In the genomic region with DNA sequence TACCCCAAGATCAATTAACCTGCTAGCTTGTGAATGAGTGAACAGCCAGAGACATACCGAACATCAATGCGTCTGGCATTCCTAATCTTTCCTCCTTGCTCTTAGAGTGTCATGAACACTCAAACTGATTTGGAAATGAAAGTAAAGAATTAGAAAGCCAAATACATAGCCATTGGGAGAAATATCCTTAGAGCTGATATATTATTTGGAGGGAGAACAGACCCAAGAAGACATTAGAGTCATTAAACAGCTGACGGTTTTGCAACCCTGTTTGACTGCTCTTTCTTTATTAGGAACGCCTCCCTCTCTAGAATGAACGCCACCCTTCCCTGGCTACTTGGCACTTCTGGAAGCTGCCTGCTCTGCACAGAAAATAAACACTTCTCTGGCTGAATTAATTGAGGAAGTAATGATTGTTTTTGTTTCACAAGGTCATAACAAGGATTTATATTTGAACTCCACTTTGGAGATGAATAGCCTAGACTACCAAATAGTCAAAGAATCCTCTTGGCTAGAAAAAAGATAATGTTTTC, we compare ENCODE assay signal across 15 cellular contexts. TPM values are rescaled to one million over a fixed set of nuclear protein-coding genes. Genes with fewer than 3 reads are reported as not detected.
DNase-seq lines count a peak whose midpoint lies in the region; FAIRE-seq and TF ChIP-seq lines count a peak whose summit lies in the region.
"Had no signal": no experiment of that assay in that cellular context is flagged by ENCODE, and none has a peak within 500 bp of the region (broad histone marks: within the 10 kb centered on the region; RNA-seq: fewer than 3 reads in every experiment).

No MANE protein-coding gene starts in this region.

- 47% methylated on average over 5 of the region's 5 CpGs for WGBS in mesenchymal stem cell
- WGBS in testis, 2 donors, result 47 to 50% methylated on average over 5 of the region's 5 CpGs
- 30 to 37% methylated on average over 5 of the region's 5 CpGs for WGBS in GM23248 (ENCODE audit: low coverage in 1 of 2, low lambda C conversion rate in 2 of 2, missing lambda C conversion rate in 2 of 2), 2 experiments

- H3K4ac ChIP-seq in mesenchymal stem cell (ENCODE audit: low read depth in 1 of 2, low read length in 2 of 2), result no peak overlapping the region

- H3K4me1 ChIP-seq in endocrine pancreas (ENCODE audit: control insufficient read depth, insufficient read depth, low read length), result peaks cover 11% of the 10 kb centered on the region
- peaks cover 7% of the 10 kb centered on the region for H3K4me1 ChIP-seq in mesenchymal stem cell (ENCODE audit: control insufficient read depth, insufficient read depth, low read depth, low read length)
- H3K4me1 ChIP-seq in testis, result no peaks in the 10 kb centered on the region
- H3K4me1 ChIP-seq in GM23248 (ENCODE audit: insufficient read depth), result no peaks in the 10 kb centered on the region

- H3K4me3 ChIP-seq in endocrine pancreas (ENCODE audit: control insufficient read depth, insufficient read depth, low read length) (peak overlapping the region; percentile 55), mesenchymal stem cell (ENCODE audit: insufficient read depth in 1 of 2, low read depth in 1 of 2, low read length in 2 of 2) (no peak overlapping the region), testis (no peak overlapping the region), GM23248 (no peak overlapping the region)

- H3K9ac ChIP-seq in endocrine pancreas (ENCODE audit: control insufficient read depth, insufficient read depth, low read length), result no peak overlapping the region
- no peak overlapping the region for H3K9ac ChIP-seq in mesenchymal stem cell (ENCODE audit: low read length)
- H3K9ac ChIP-seq in GM23248, result no peak overlapping the region

- H3K14ac ChIP-seq in mesenchymal stem cell (ENCODE audit: low read length in 2 of 2), result no peak overlapping the region

- H4K8ac ChIP-seq in mesenchymal stem cell (ENCODE audit: low read length), result no peak overlapping the region

- DNase-seq in NCI-H1105 treated with DMSO at 0.1 percent for 48 hours (lab: John Stamatoyannopoulos, UW) (peak; percentile 20), mesenchymal stem cell (peak; percentile 22), testis (peak; percentile 18), GM23248 (no peak), HTR-8/SVneo (ENCODE audit: insufficient read length, low spot score) (no peak)
- DNase-seq in stimulated activated CD4-positive, alpha-beta T cell treated with anti-CD3 and anti-CD28 coated beads, Interleukin-12 subunit alpha, Interleukin-12 subunit beta, amount 100 ng/mL, for 4 hours, result no peak
- DNase-seq: activated B cell treated with CpG ODN at 0.5 μM for 24 hours; CD4-positive, alpha-beta memory T cell; central memory CD4-positive, alpha-beta T cell; HCEC 1CT; NCI-H2107; stimulated activated CD4-positive, alpha-beta T cell treated with anti-CD3 and anti-CD28 coated beads, Interleukin-4, amount 100 ng/mL, for 1 hour; SW 1271 had no signal

- intact Hi-C loops in testis (cut with DNase I; ENCODE audit: low total_unique reads), result no loop called here

- H3K79me1 ChIP-seq in mesenchymal stem cell (replicated peaks; ENCODE audit: low read length, poor library complexity, severe bottlenecking), result peaks cover 9% of the 10 kb centered on the region

- TF ChIP-seq CTCF in testis (IDR thresholded peaks at IDR 0.05), result no peak

- H4K91ac ChIP-seq in mesenchymal stem cell (ENCODE audit: low read length), result no peak overlapping the region

- no peak overlapping the region for H2AK5ac ChIP-seq in mesenchymal stem cell (ENCODE audit: low read length, severe bottlenecking)

- H3F3A ChIP-seq in GM23248 (ENCODE audit: insufficient read depth), result no peaks in the 10 kb centered on the region

- H3K23ac ChIP-seq in mesenchymal stem cell (ENCODE audit: low read length in 2 of 2), result no peak overlapping the region

- no peaks in the 10 kb centered on the region for H4K20me1 ChIP-seq in GM23248 (ENCODE audit: insufficient read depth)

- no peaks in the 10 kb centered on the region for H3K27me3 ChIP-seq in endocrine pancreas (ENCODE audit: control insufficient read depth, insufficient read depth, low read length)
- no peaks in the 10 kb centered on the region for H3K27me3 ChIP-seq in mesenchymal stem cell (ENCODE audit: control insufficient read depth in 1 of 2, insufficient read depth in 1 of 2, low read length in 2 of 2)
- H3K27me3 ChIP-seq in testis, result no peaks in the 10 kb centered on the region
- no peaks in the 10 kb centered on the region for H3K27me3 ChIP-seq in GM23248 (replicated peaks; ENCODE audit: insufficient read depth)

- H3K9me3 ChIP-seq in endocrine pancreas (ENCODE audit: control insufficient read depth, low read length) (no peaks in the 10 kb centered on the region), mesenchymal stem cell (ENCODE audit: control insufficient read depth, low read length) (no peaks in the 10 kb centered on the region), testis (no peaks in the 10 kb centered on the region), GM23248 (ENCODE audit: low read depth) (no peaks in the 10 kb centered on the region)

- no peak overlapping the region for H2BK5ac ChIP-seq in mesenchymal stem cell (ENCODE audit: low read depth, low read length, poor library complexity, severe bottlenecking)

- no peak overlapping the region for H2BK120ac ChIP-seq in mesenchymal stem cell (ENCODE audit: low read depth, low read length)

- in situ Hi-C loops in GM23248 (cut with MboI), result no loop called here

- H2AFZ ChIP-seq in mesenchymal stem cell (ENCODE audit: low read depth, low read length) (no peak overlapping the region), GM23248 (no peak overlapping the region)

- H3K18ac ChIP-seq in mesenchymal stem cell (ENCODE audit: low read depth in 1 of 2, low read length in 2 of 2), result no peak overlapping the region

- no peak for TF ChIP-seq POLR2A in testis (IDR thresholded peaks at IDR 0.05)

- H3K36me3 ChIP-seq in endocrine pancreas (ENCODE audit: control insufficient read depth, insufficient read depth, low read length), result no peaks in the 10 kb centered on the region
- H3K36me3 ChIP-seq in mesenchymal stem cell (ENCODE audit: control insufficient read depth in 1 of 2, insufficient read depth in 2 of 2, low read depth in 1 of 2, low read length in 2 of 2), result no peaks in the 10 kb centered on the region
- no peaks in the 10 kb centered on the region for H3K36me3 ChIP-seq in testis (ENCODE audit: low read depth, missing control alignments)
- no peaks in the 10 kb centered on the region for H3K36me3 ChIP-seq in GM23248 (ENCODE audit: low read depth)

- H3K27ac ChIP-seq in mesenchymal stem cell (ENCODE audit: low read length, poor library complexity, severe bottlenecking), result no peak overlapping the region
- no peak overlapping the region for H3K27ac ChIP-seq in testis
- H3K27ac ChIP-seq in GM23248, result no peak overlapping the region
- H3K27ac ChIP-seq: HL-60 had no signal

- no peaks in the 10 kb centered on the region for H3K9me2 ChIP-seq in GM23248 (ENCODE audit: insufficient read depth)

- no peak overlapping the region for H2BK15ac ChIP-seq in mesenchymal stem cell (ENCODE audit: low read depth, poor library complexity, severe bottlenecking)

- no peaks in the 10 kb centered on the region for H3K79me2 ChIP-seq in GM23248 (ENCODE audit: insufficient read depth)

- H2BK12ac ChIP-seq in mesenchymal stem cell (ENCODE audit: low read length in 2 of 2), result no peak overlapping the region

- H3K4me2 ChIP-seq in mesenchymal stem cell (ENCODE audit: low read length, poor library complexity, severe bottlenecking) (no peak overlapping the region), GM23248 (ENCODE audit: unreplicated experiment) (no peak overlapping the region)

- no peak for FAIRE-seq in HTR-8/SVneo (lab: Jason Lieb, UNC)

RNA-seq across cellular contexts. Expression of gene CTTNBP2, which starts 42.8 kb away (rescaled TPM):
- polyA plus RNA-seq in mesenchymal stem cell (2013, experiment 1 of 2), result 1.9 TPM
- 1.8 TPM for polyA plus RNA-seq in mesenchymal stem cell (2013, experiment 2 of 2)
- 1 to 10 TPM; 3.4 to 4.3 TPM for total RNA-seq in testis
- polyA plus RNA-seq in testis (ENCODE audit: insufficient read depth, low read depth, low replicate concordance), result 2.7 TPM
- not detected in 2 replicates for total RNA-seq in GM23248 (2014; rRNA removed; shearing (Covaris generic))
- not detected in 2 replicates for polyA plus RNA-seq in GM23248 (2016; fragmentation: Nextera tagmentation; extraction: Ambion mirVana)
- total RNA-seq: CD4-positive, alpha-beta memory T cell had no signal
- polyA plus RNA-seq: CD4-positive, alpha-beta memory T cell had no signal

Comparison
In these comparisons a context has a peak if more than half of its experiments do, and no peak if none do; other contexts are left out.
1. DNase-seq: peak in NCI-H1105 treated with DMSO at 0.1 percent for 48 hours (single experiment), mesenchymal stem cell (single experiment) and testis (single experiment); none in stimulated activated CD4-positive, alpha-beta T cell treated with anti-CD3 and anti-CD28 coated beads, Interleukin-12 subunit alpha, Interleukin-12 subunit beta, amount 100 ng/mL, for 4 hours (single experiment), GM23248 (single experiment) and HTR-8/SVneo (single experiment).